In genomic region chr4:10015140-10015753, GRCh38 we compare ENCODE assay signal across 9 cellular contexts. TPM values are rescaled to one million over a fixed set of nuclear protein-coding genes. Genes with fewer than 3 reads are reported as not detected.
A peak's percentile ranks its signal among the peaks of the same experiment; 100 is the strongest.
DNase-seq lines count a peak whose midpoint lies in the region; ATAC-seq, FAIRE-seq and TF ChIP-seq lines count a peak whose summit lies in the region.
"Had no signal": no experiment of that assay in that cellular context is flagged by ENCODE, and none has a peak within 500 bp of the region (broad histone marks: within the 10 kb centered on the region; RNA-seq: fewer than 3 reads in every experiment).

No MANE protein-coding gene starts in this region.

- H3K4me1 ChIP-seq in keratinocyte (ENCODE audit: control insufficient read depth, extremely low read depth, insufficient read depth, low read length): peaks cover 16% of the 10 kb centered on the region
- peaks cover 24% of the 10 kb centered on the region for H3K4me1 ChIP-seq in suprapubic skin

- H3K9me1 ChIP-seq in keratinocyte (ENCODE audit: control insufficient read depth, extremely low read depth, insufficient read depth, low read length): no peaks in the 10 kb centered on the region

- H3K4me1 Mint-ChIP-seq in activated CD8-positive, alpha-beta T cell treated with anti-CD3 and anti-CD28 coated beads, Interleukin-2, amount 10 ng/mL, durations not matched to agents 7 days and 5 days (ENCODE audit: low read depth): peaks cover 42% of the 10 kb centered on the region
- peaks cover 17% of the 10 kb centered on the region for H3K4me1 Mint-ChIP-seq in activated T-helper 1 cell treated with anti-CD3 and anti-CD28 coated beads, Interleukin-12 subunit alpha, Interleukin-12 subunit beta, Interleukin-2, Interleukin-4 antibody, amounts not matched to agents 30 ng/mL and 10 ng/mL and 1 ng/mL, durations not matched to agents 14 hours and 24 hours and 36 hours (ENCODE audit: low read depth)

- H3K4me3 Mint-ChIP-seq in activated CD8-positive, alpha-beta T cell treated with anti-CD3 and anti-CD28 coated beads, Interleukin-2, amount 10 ng/mL, durations not matched to agents 7 days and 5 days: no peak overlapping the region
- H3K4me3 Mint-ChIP-seq in activated T-helper 1 cell treated with anti-CD3 and anti-CD28 coated beads, Interleukin-12 subunit alpha, Interleukin-12 subunit beta, Interleukin-2, Interleukin-4 antibody, amounts not matched to agents 30 ng/mL and 10 ng/mL and 1 ng/mL, durations not matched to agents 14 hours and 24 hours and 36 hours: no peak overlapping the region

- peak; percentile 41 for FAIRE-seq in keratinocyte (lab: Jason Lieb, UNC)
- FAIRE-seq: islet of Langerhans had no signal

- TF ChIP-seq CTCF in AG09319 (IDR thresholded peaks at IDR 0.05; ENCODE audit: low read depth, low read length) (peak; percentile 47), GM12874 (IDR thresholded peaks at IDR 0.05; ENCODE audit: insufficient read depth, low read depth, low read length) (peak; percentile 69), keratinocyte (optimal IDR thresholded peaks at IDR 0.05 in 1 of 3, IDR thresholded peaks at IDR 0.05 in 1 of 3, conservative IDR thresholded peaks at IDR 0.05 in 1 of 3; ENCODE audit: extremely low read depth in 1 of 3, insufficient read depth in 2 of 3, low read length in 3 of 3) (peak in 2 of 3 experiments; percentile 58 to 74), suprapubic skin (IDR thresholded peaks at IDR 0.05) (peak in 1 of 2 donors; percentile 26)

- no peak for TF ChIP-seq EP300 in suprapubic skin (IDR thresholded peaks at IDR 0.05)

- no peaks in the 10 kb centered on the region for H3K9me3 ChIP-seq in keratinocyte (ENCODE audit: control insufficient read depth, low read depth, low read length)
- no peaks in the 10 kb centered on the region for H3K9me3 ChIP-seq in suprapubic skin

- DNase-seq in AG09319 (ENCODE audit: extremely low read depth, low read depth) (no peak), NCI-H1417 treated with DMSO at 0.1 percent for 48 hours (lab: John Stamatoyannopoulos, UW) (peak; percentile 34), keratinocyte (ENCODE audit: low read depth, low spot score) (no peak), suprapubic skin (ENCODE audit: low spot score in 2 of 2) (no peak), mesenteric fat pad (ENCODE audit: low spot score) (no peak)
- peak; percentile 69 for DNase-seq in activated CD8-positive, alpha-beta T cell treated with anti-CD3 and anti-CD28 coated beads, Interleukin-2, amount 10 ng/mL, durations not matched to agents 7 days and 5 days
- no peak for DNase-seq in activated T-helper 1 cell treated with anti-CD3 and anti-CD28 coated beads, Interleukin-12 subunit alpha, Interleukin-12 subunit beta, Interleukin-2, Interleukin-4 antibody, amounts not matched to agents 30 ng/mL and 10 ng/mL and 1 ng/mL, durations not matched to agents 14 hours and 24 hours and 36 hours (ENCODE audit: low spot score)

- TF ChIP-seq POLR2A in suprapubic skin (IDR thresholded peaks at IDR 0.05): no peak

- H3K27ac ChIP-seq in keratinocyte (ENCODE audit: control insufficient read depth, insufficient read depth, low read length): no peak overlapping the region
- H3K27ac ChIP-seq in suprapubic skin: no peak overlapping the region

- no peaks in the 10 kb centered on the region for H3K27me3 ChIP-seq in keratinocyte (ENCODE audit: control insufficient read depth, extremely low read depth, insufficient read depth, low read length)
- H3K27me3 ChIP-seq in suprapubic skin: no peaks in the 10 kb centered on the region

- H3K9me3 Mint-ChIP-seq in activated CD8-positive, alpha-beta T cell treated with anti-CD3 and anti-CD28 coated beads, Interleukin-2, amount 10 ng/mL, durations not matched to agents 7 days and 5 days (ENCODE audit: insufficient read depth): no peaks in the 10 kb centered on the region
- no peaks in the 10 kb centered on the region for H3K9me3 Mint-ChIP-seq in activated T-helper 1 cell treated with anti-CD3 and anti-CD28 coated beads, Interleukin-12 subunit alpha, Interleukin-12 subunit beta, Interleukin-2, Interleukin-4 antibody, amounts not matched to agents 30 ng/mL and 10 ng/mL and 1 ng/mL, durations not matched to agents 14 hours and 24 hours and 36 hours

- H3K27me3 Mint-ChIP-seq in activated CD8-positive, alpha-beta T cell treated with anti-CD3 and anti-CD28 coated beads, Interleukin-2, amount 10 ng/mL, durations not matched to agents 7 days and 5 days (ENCODE audit: low read depth): no peaks in the 10 kb centered on the region
- H3K27me3 Mint-ChIP-seq in activated T-helper 1 cell treated with anti-CD3 and anti-CD28 coated beads, Interleukin-12 subunit alpha, Interleukin-12 subunit beta, Interleukin-2, Interleukin-4 antibody, amounts not matched to agents 30 ng/mL and 10 ng/mL and 1 ng/mL, durations not matched to agents 14 hours and 24 hours and 36 hours (ENCODE audit: insufficient read depth): peaks cover 5% of the 10 kb centered on the region

- peaks cover 6% of the 10 kb centered on the region for H4K20me1 ChIP-seq in keratinocyte (ENCODE audit: control insufficient read depth, extremely low read depth, insufficient read depth, low read length)

- dilution Hi-C loops in keratinocyte (cut with MboI; ENCODE audit: extremely low pct_ligation_motif_present, low sequenced_read_pairs): no loop called here

- peak overlapping the region; percentile 62 for H3K27ac Mint-ChIP-seq in activated CD8-positive, alpha-beta T cell treated with anti-CD3 and anti-CD28 coated beads, Interleukin-2, amount 10 ng/mL, durations not matched to agents 7 days and 5 days
- no peak overlapping the region for H3K27ac Mint-ChIP-seq in activated T-helper 1 cell treated with anti-CD3 and anti-CD28 coated beads, Interleukin-12 subunit alpha, Interleukin-12 subunit beta, Interleukin-2, Interleukin-4 antibody, amounts not matched to agents 30 ng/mL and 10 ng/mL and 1 ng/mL, durations not matched to agents 14 hours and 24 hours and 36 hours

- intact Hi-C loops in activated T-helper 1 cell treated with anti-CD3 and anti-CD28 coated beads, Interleukin-12 subunit alpha, Interleukin-12 subunit beta, Interleukin-2, Interleukin-4 antibody, amounts not matched to agents 30 ng/mL and 10 ng/mL and 1 ng/mL, durations not matched to agents 14 hours and 24 hours and 36 hours (cut with micrococcal nuclease): loop anchor here (5.0 to 10.0 kb wide), 4 partner anchors 188 to 520 kb away; no protein-coding TSS in a partner anchor

- H3K36me3 ChIP-seq in keratinocyte (ENCODE audit: control insufficient read depth in 2 of 2, extremely low read depth in 1 of 2, insufficient read depth in 2 of 2, low read length in 2 of 2) (peaks cover 7 to 38% of the 10 kb centered on the region in 2 experiments), suprapubic skin (no peaks in the 10 kb centered on the region)

- POLR2A ChIA-PET in activated CD8-positive, alpha-beta T cell treated with anti-CD3 and anti-CD28 coated beads, Interleukin-2, amount 10 ng/mL, durations not matched to agents 7 days and 5 days (lab: Charles Lee): no interaction called here

- H3K4me3 ChIP-seq in keratinocyte (ENCODE audit: control insufficient read depth in 2 of 3, extremely low read depth in 1 of 3, insufficient read depth in 2 of 3, low read depth in 1 of 3, low read length in 3 of 3) (no peak overlapping the region), suprapubic skin (no peak overlapping the region)

- CTCF ChIA-PET in activated CD8-positive, alpha-beta T cell treated with anti-CD3 and anti-CD28 coated beads, Interleukin-2, amount 10 ng/mL, durations not matched to agents 7 days and 5 days (lab: Charles Lee): interaction anchor here (0.6 to 4.6 kb wide), 24 partner anchors 8 to 324 kb away, joined by 3 to 86 read pairs (median 6); no protein-coding TSS in a partner anchor

- no peak overlapping the region for H3K9ac ChIP-seq in keratinocyte (ENCODE audit: control insufficient read depth, extremely low read depth, insufficient read depth, low read length)

- H3K36me3 Mint-ChIP-seq in activated CD8-positive, alpha-beta T cell treated with anti-CD3 and anti-CD28 coated beads, Interleukin-2, amount 10 ng/mL, durations not matched to agents 7 days and 5 days (ENCODE audit: low read depth): no peaks in the 10 kb centered on the region
- H3K36me3 Mint-ChIP-seq in activated T-helper 1 cell treated with anti-CD3 and anti-CD28 coated beads, Interleukin-12 subunit alpha, Interleukin-12 subunit beta, Interleukin-2, Interleukin-4 antibody, amounts not matched to agents 30 ng/mL and 10 ng/mL and 1 ng/mL, durations not matched to agents 14 hours and 24 hours and 36 hours (ENCODE audit: low read depth): no peaks in the 10 kb centered on the region

- H3K4me2 ChIP-seq in keratinocyte (ENCODE audit: control insufficient read depth, extremely low read depth, insufficient read depth, low read depth, low read length): no peak overlapping the region

- ATAC-seq in activated CD8-positive, alpha-beta T cell treated with anti-CD3 and anti-CD28 coated beads, Interleukin-2, amount 10 ng/mL, durations not matched to agents 7 days and 5 days: no peak

- H2AFZ ChIP-seq in keratinocyte (ENCODE audit: control insufficient read depth, low read length): no peak overlapping the region

- H3K79me2 ChIP-seq in keratinocyte (ENCODE audit: control insufficient read depth, insufficient read depth, low read length): peaks cover 44% of the 10 kb centered on the region

- WGBS in suprapubic skin: 47% methylated on average over 7 of the region's 7 CpGs

RNA-seq across cellular contexts. Expression of gene SLC2A9, which starts 6.0 kb away (rescaled TPM):
- total RNA-seq in activated CD8-positive, alpha-beta T cell treated with anti-CD3 and anti-CD28 coated beads, Interleukin-2, amount 10 ng/mL, durations not matched to agents 7 days and 5 days: 1 to 10 TPM; 1.3 to 1.7 TPM
- polyA plus RNA-seq in keratinocyte: 37.3 to 44.3 TPM (median 43.5 TPM) in 3 replicates
- 8.9 TPM for polyA plus RNA-seq in keratinocyte (2011; ENCODE audit: low read depth)
- 34.4 and 43.5 TPM in 2 replicates for polyA plus RNA-seq in keratinocyte (2011; cell fraction: cytosol; rRNA removed)
- 71.8 and 91.0 TPM in 2 replicates for polyA plus RNA-seq in keratinocyte (2011; cell fraction: nucleus; rRNA removed)
- polyA plus RNA-seq in keratinocyte (2012; ENCODE audit: low replicate concordance): 11.5 and 33.7 TPM in 2 replicates
- polyA minus RNA-seq in keratinocyte: 77.0 to 79.0 TPM (median 77.2 TPM) in 3 replicates
- polyA minus RNA-seq in keratinocyte (2011; cell fraction: cytosol; rRNA and poly(A)+ RNA removed): 61.0 TPM
- 92.6 and 125 TPM in 2 replicates for polyA minus RNA-seq in keratinocyte (2011; cell fraction: nucleus; rRNA and poly(A)+ RNA removed)
- total RNA-seq in activated T-helper 1 cell treated with anti-CD3 and anti-CD28 coated beads, Interleukin-12 subunit alpha, Interleukin-12 subunit beta, Interleukin-2, Interleukin-4 antibody, amounts not matched to agents 30 ng/mL and 10 ng/mL and 1 ng/mL, durations not matched to agents 14 hours and 24 hours and 36 hours: 3.4 and 4.5 TPM in 2 replicates
- total RNA-seq in suprapubic skin (1 to 10 TPM; 3.5 to 9.2 (median 8.1) TPM), mesenteric fat pad (5.5 TPM)

Comparison
In these comparisons a context has a peak if more than half of its experiments do, and no peak if none do; other contexts are left out.
1. DNase-seq: peak in NCI-H1417 treated with DMSO at 0.1 percent for 48 hours (single experiment) and activated CD8-positive, alpha-beta T cell treated with anti-CD3 and anti-CD28 coated beads, Interleukin-2, amount 10 ng/mL, durations not matched to agents 7 days and 5 days (single experiment); none in AG09319 (single experiment), keratinocyte (single experiment), activated T-helper 1 cell treated with anti-CD3 and anti-CD28 coated beads, Interleukin-12 subunit alpha, Interleukin-12 subunit beta, Interleukin-2, Interleukin-4 antibody, amounts not matched to agents 30 ng/mL and 10 ng/mL and 1 ng/mL, durations not matched to agents 14 hours and 24 hours and 36 hours (single experiment), suprapubic skin (0 of 2) and mesenteric fat pad (single experiment).